ENCODE assay signal across 14 cellular contexts in genomic region chr7:135207739-135208416, GRCh38. TPM values are rescaled to one million over a fixed set of nuclear protein-coding genes. Genes with fewer than 3 reads are reported as not detected.
DNase-seq lines count a peak whose midpoint lies in the region; ATAC-seq and TF ChIP-seq lines count a peak whose summit lies in the region.
"Had no signal": no experiment of that assay in that cellular context is flagged by ENCODE, and none has a peak within 500 bp of the region (broad histone marks: within the 10 kb centered on the region; RNA-seq: fewer than 3 reads in every experiment).

No MANE protein-coding gene starts in this region.

- H3K27me3 Mint-ChIP-seq in brain = peaks cover 3% of the 10 kb centered on the region

- H3K9me3 ChIP-seq in neutrophil = no peaks in the 10 kb centered on the region
- H3K9me3 ChIP-seq: Peyer's patch had no signal

- H3K4me3 ChIP-seq in GM12865 (ENCODE audit: low read depth, low read length) (peak overlapping the region; percentile 15), neutrophil (ENCODE audit: low read depth in 1 of 2, low read length in 1 of 2) (no peak overlapping the region)
- H3K4me3 ChIP-seq: Peyer's patch, smooth muscle cell had no signal

- H3K4me1 ChIP-seq in neutrophil (ENCODE audit: control insufficient read depth in 1 of 2, insufficient read depth in 1 of 2, low read depth in 1 of 2, low read length in 1 of 2) = peaks cover 28 to 36% of the 10 kb centered on the region in 2 experiments

- H3K4me3 Mint-ChIP-seq in brain = peak overlapping the region; percentile 19 to 83 (median 33)

- peak overlapping the region in 3 of 5 experiments; percentile 7 to 51 (median 45) for H3K27ac Mint-ChIP-seq in brain

- DNase-seq in GM12865 (ENCODE audit: low read depth) (peak; percentile 35), NCI-H2081 treated with DMSO at 0.1 percent for 48 hours (lab: John Stamatoyannopoulos, UW) (no peak), SK-N-DZ (ENCODE audit: low spot score) (no peak), GDM1 (lab: John Stamatoyannopoulos, UW) (no peak)
- DNase-seq: NCI-H2081, Peyer's patch, T1000 had no signal

- no peaks in the 10 kb centered on the region for H3K27me3 ChIP-seq in neutrophil
- H3K27me3 ChIP-seq: Peyer's patch had no signal

- peak overlapping the region; percentile 69 for H3K27ac ChIP-seq in neutrophil
- H3K27ac ChIP-seq: Peyer's patch had no signal

- H3K36me3 ChIP-seq in neutrophil = peaks cover 32% of the 10 kb centered on the region

- peaks cover 45% of the 10 kb centered on the region for H3K4me1 Mint-ChIP-seq in brain

- H3K9me3 Mint-ChIP-seq in brain = no peaks in the 10 kb centered on the region

- TF ChIP-seq CTCF in GM12865 (IDR thresholded peaks at IDR 0.05; ENCODE audit: insufficient read depth, low read depth, low read length, missing control alignments) = no peak
- no peak for TF ChIP-seq CTCF in brain (conservative IDR thresholded peaks at IDR 0.05)
- TF ChIP-seq CTCF in neutrophil (IDR thresholded peaks at IDR 0.05) = no peak

- peaks cover 23% of the 10 kb centered on the region for H3K36me3 Mint-ChIP-seq in brain

- ATAC-seq in GM21723 (IDR thresholded peaks at IDR 0.05; ENCODE audit: unreplicated experiment) = peak; percentile 17
- no peak for ATAC-seq in HG03442 (IDR thresholded peaks at IDR 0.05; ENCODE audit: unreplicated experiment)

RNA-seq across cellular contexts. Expression of gene WDR91, which starts 3.4 kb away (rescaled TPM):
- polyA plus RNA-seq in brain (ENCODE audit: insufficient read depth, low read depth, low replicate concordance) = 8.0 TPM
- polyA plus RNA-seq in SK-N-DZ (2014; cell fraction: cytosol; rRNA removed) = 16.3 and 25.1 TPM in 2 replicates
- polyA plus RNA-seq in SK-N-DZ (2014; cell fraction: nucleus; rRNA removed) = 22.8 and 28.8 TPM in 2 replicates

RNA-seq across cellular contexts. Expression of gene STRA8, which starts 25.8 kb away (rescaled TPM):
- polyA plus RNA-seq in brain (ENCODE audit: insufficient read depth, low read depth, low replicate concordance) = not detected
- not detected in 2 replicates for polyA plus RNA-seq in SK-N-DZ (2014; cell fraction: cytosol; rRNA removed)
- not detected in 2 replicates for polyA plus RNA-seq in SK-N-DZ (2014; cell fraction: nucleus; rRNA removed)
- polyA plus RNA-seq: aorta, endothelial cell of umbilical vein, smooth muscle cell had no signal

RNA-seq across cellular contexts. Expression of gene CYREN, which starts 37.4 kb away (rescaled TPM):
- 23.3 TPM for polyA plus RNA-seq in brain (ENCODE audit: insufficient read depth, low read depth, low replicate concordance)
- 53.3 and 68.1 TPM in 2 replicates for polyA plus RNA-seq in SK-N-DZ (2014; cell fraction: cytosol; rRNA removed)
- polyA plus RNA-seq in SK-N-DZ (2014; cell fraction: nucleus; rRNA removed) = 41.9 and 47.3 TPM in 2 replicates
